13 cellular contexts compared by ENCODE assay signal in genomic region chr13:101915755-101916107, GRCh38.
DNase-seq lines count a peak whose midpoint lies in the region; ATAC-seq and TF ChIP-seq lines count a peak whose summit lies in the region.
"Had no signal": no experiment of that assay in that cellular context is flagged by ENCODE, and none has a peak within 500 bp of the region (broad histone marks: within the 10 kb centered on the region; RNA-seq: fewer than 3 reads in every experiment).

No MANE protein-coding gene starts in this region.

- intact Hi-C loops in dorsolateral prefrontal cortex (cut with DNase I), result loop anchor here (10.0 kb wide), 2 partner anchors 761 to 771 kb away; no protein-coding TSS in a partner anchor
- intact Hi-C loops in Caco-2 (cut with micrococcal nuclease; ENCODE audit: unreplicated experiment), result no loop called here
- intact Hi-C loops in mucosa of descending colon (cut with DNase I, micrococcal nuclease), result no loop called here

- POLR2A ChIA-PET in Caco-2 (lab: Charles Lee), result no interaction called here

- ATAC-seq in esophagus mucosa (no peak), mucosa of descending colon (no peak), GM21526 (IDR thresholded peaks at IDR 0.05; ENCODE audit: low FRiP score, unreplicated experiment) (no peak)

- H3K27me3 Mint-ChIP-seq in Caco-2 (ENCODE audit: insufficient read depth, unreplicated experiment), result peaks cover 8% of the 10 kb centered on the region

- TF ChIP-seq CTCF in GM13976 (IDR thresholded peaks at IDR 0.05; ENCODE audit: borderline replicate concordance, control extremely low read depth, extremely low read depth, insufficient read depth, missing control alignments) (no peak), dorsolateral prefrontal cortex (IDR thresholded peaks at IDR 0.05 in 54 of 56, conservative IDR thresholded peaks at IDR 0.05 in 2 of 56; ENCODE audit: low read depth in 1 of 56, partially characterized antibody in 56 of 56) (no peak), Caco-2 (IDR thresholded peaks at IDR 0.05; ENCODE audit: insufficient read depth in 1 of 2, low read depth in 1 of 2, low read length in 1 of 2, severe bottlenecking in 1 of 2, unreplicated experiment in 1 of 2) (no peak), mucosa of descending colon (IDR thresholded peaks at IDR 0.05) (no peak)

- peak overlapping the region in 7 of 59 donors; percentile 4 to 60 (median 34) for H3K27ac ChIP-seq in dorsolateral prefrontal cortex
- H3K27ac ChIP-seq: thyroid gland had no signal

- H3K4me3 Mint-ChIP-seq in Caco-2 (ENCODE audit: unreplicated experiment), result no peak overlapping the region
- H3K4me3 Mint-ChIP-seq: CD4-positive, CD25-positive, alpha-beta regulatory T cell had no signal

- H3K4me1 Mint-ChIP-seq in Caco-2 (ENCODE audit: low read depth, unreplicated experiment), result no peaks in the 10 kb centered on the region

- H3K9me3 ChIP-seq in mucosa of stomach (ENCODE audit: control insufficient read depth, low read length), result no peaks in the 10 kb centered on the region
- H3K9me3 ChIP-seq in Caco-2, result no peaks in the 10 kb centered on the region
- no peaks in the 10 kb centered on the region for H3K9me3 ChIP-seq in mucosa of descending colon
- H3K9me3 ChIP-seq: thyroid gland had no signal

- CTCF ChIA-PET in Caco-2 (lab: Charles Lee), result no interaction called here

- H3K4me3 ChIP-seq in dorsolateral prefrontal cortex (peak overlapping the region in 57 of 59 donors; percentile 29 to 71 (median 59)), mucosa of stomach (ENCODE audit: low read length) (no peak overlapping the region), Caco-2 (ENCODE audit: low read depth, low read length) (no peak overlapping the region), mucosa of descending colon (no peak overlapping the region)

- H3K27me3 ChIP-seq in dorsolateral prefrontal cortex (peaks cover 0 to 64% (median 22%) of the 10 kb centered on the region in 45 donors), mucosa of stomach (ENCODE audit: control insufficient read depth, insufficient read depth, low read length) (peaks cover 38% of the 10 kb centered on the region), Caco-2 (replicated peaks; ENCODE audit: control insufficient read depth, insufficient read depth, low read length) (no peaks in the 10 kb centered on the region)

- peak; percentile 11 for DNase-seq in GM13976 (ENCODE audit: low spot score)
- peak; percentile 73 for DNase-seq in NCI-H1417 treated with DMSO at 0.1 percent for 48 hours (lab: John Stamatoyannopoulos, UW)
- no peak for DNase-seq in dorsolateral prefrontal cortex
- DNase-seq in Caco-2, result no peak
- no peak for DNase-seq in mucosa of descending colon
- DNase-seq: activated CD4-positive, CD25-positive, alpha-beta regulatory T cell; CD4-positive, CD25-positive, alpha-beta regulatory T cell; Kasumi-1; NCI-H510A had no signal

- H3K4me1 ChIP-seq in mucosa of stomach (ENCODE audit: control insufficient read depth, insufficient read depth, low read length) (no peaks in the 10 kb centered on the region), Caco-2 (no peaks in the 10 kb centered on the region), mucosa of descending colon (ENCODE audit: low read depth) (no peaks in the 10 kb centered on the region)

- H3K36me3 ChIP-seq in mucosa of stomach (ENCODE audit: control insufficient read depth, insufficient read depth, low read length) (no peaks in the 10 kb centered on the region), Caco-2 (ENCODE audit: control insufficient read depth, insufficient read depth, low read length) (no peaks in the 10 kb centered on the region), mucosa of descending colon (ENCODE audit: low read depth) (no peaks in the 10 kb centered on the region)
- H3K36me3 ChIP-seq: thyroid gland had no signal

- H3K27ac Mint-ChIP-seq in Caco-2 (ENCODE audit: unreplicated experiment), result no peak overlapping the region
- H3K27ac Mint-ChIP-seq: CD4-positive, CD25-positive, alpha-beta regulatory T cell had no signal

- H3K9me3 Mint-ChIP-seq in Caco-2 (ENCODE audit: unreplicated experiment), result no peaks in the 10 kb centered on the region

- peak overlapping the region; percentile 8 for H3K9ac ChIP-seq in mucosa of stomach (ENCODE audit: low read length)

- H3K36me3 Mint-ChIP-seq in Caco-2 (ENCODE audit: insufficient read depth, unreplicated experiment), result no peaks in the 10 kb centered on the region
- H3K36me3 Mint-ChIP-seq: CD4-positive, CD25-positive, alpha-beta regulatory T cell had no signal

- in situ Hi-C loops in GM13976 (cut with MboI; ENCODE audit: low sequenced_read_pairs, unreplicated experiment), result no loop called here

- no TSS peak for BruUV-seq in Caco-2 (replicated peaks; lab: Mats Ljungman, UMichigan)

Comparison
In these comparisons a context has a peak if more than half of its experiments do, and no peak if none do; other contexts are left out.
1. DNase-seq: peak in GM13976 (single experiment) and NCI-H1417 treated with DMSO at 0.1 percent for 48 hours (single experiment); none in dorsolateral prefrontal cortex (0 of 10), Caco-2 (0 of 2) and mucosa of descending colon (0 of 3).
2. H3K4me3 ChIP-seq: peak in dorsolateral prefrontal cortex (57 of 59); none in mucosa of stomach (single experiment), Caco-2 (single experiment) and mucosa of descending colon (single experiment).
3. intact Hi-C loops: an anchor here in dorsolateral prefrontal cortex (10.0 kb wide); none called in Caco-2 and mucosa of descending colon.